ENCODE assay signal across 16 cellular contexts in genomic region chr16:86248325-86248905, GRCh38.
DNase-seq lines count a peak whose midpoint lies in the region; ATAC-seq and TF ChIP-seq lines count a peak whose summit lies in the region.
"Had no signal": no experiment of that assay in that cellular context is flagged by ENCODE, and none has a peak within 500 bp of the region (broad histone marks: within the 10 kb centered on the region; RNA-seq: fewer than 3 reads in every experiment).

No MANE protein-coding gene starts in this region.

- DNase-seq in activated CD4-positive, alpha-beta T cell treated with anti-CD3 and anti-CD28 coated beads, Interleukin-2, amount 10 ng/mL, durations not matched to agents 24 days and 14 days, result peak; percentile 36
- DNase-seq in activated CD4-positive, alpha-beta T cell treated with anti-CD3 and anti-CD28 coated beads for 36 hours, result no peak
- DNase-seq in globus pallidus (ENCODE audit: low spot score) (peak; percentile 3), mucosa of gallbladder (ENCODE audit: low spot score) (peak; percentile 3), lower lobe of right lung (no peak)
- DNase-seq in effector CD4-positive, alpha-beta T cell, result no peak
- DNase-seq: 8988T; AML-193; Caco-2; CD8-positive, alpha-beta memory T cell; DND-41; GF-D8; H7 had no signal

- no peak overlapping the region for H3K27ac ChIP-seq in lower lobe of right lung
- H3K27ac ChIP-seq: BLaER1 had no signal

- H3K27me3 ChIP-seq in lower lobe of right lung (ENCODE audit: low read depth), result peaks cover 5% of the 10 kb centered on the region
- H3K27me3 ChIP-seq: BLaER1 had no signal

- CTCF ChIA-PET in activated CD4-positive, alpha-beta T cell treated with anti-CD3 and anti-CD28 coated beads for 36 hours (lab: Charles Lee), result no interaction called here

- H3K27ac Mint-ChIP-seq in activated CD4-positive, alpha-beta T cell treated with anti-CD3 and anti-CD28 coated beads, Interleukin-2, amount 10 ng/mL, durations not matched to agents 24 days and 14 days, result no peak overlapping the region
- H3K27ac Mint-ChIP-seq in activated CD4-positive, alpha-beta T cell treated with anti-CD3 and anti-CD28 coated beads for 36 hours, result no peak overlapping the region
- H3K27ac Mint-ChIP-seq: CD8-positive, alpha-beta memory T cell; GM23338 had no signal

- no peaks in the 10 kb centered on the region for H3K36me3 ChIP-seq in lower lobe of right lung
- H3K36me3 ChIP-seq: BLaER1 had no signal

- no peaks in the 10 kb centered on the region for H3K9me3 Mint-ChIP-seq in activated CD4-positive, alpha-beta T cell treated with anti-CD3 and anti-CD28 coated beads, Interleukin-2, amount 10 ng/mL, durations not matched to agents 24 days and 14 days
- H3K9me3 Mint-ChIP-seq in activated CD4-positive, alpha-beta T cell treated with anti-CD3 and anti-CD28 coated beads for 36 hours (ENCODE audit: low read depth), result no peaks in the 10 kb centered on the region

- no peaks in the 10 kb centered on the region for H3K4me1 ChIP-seq in lower lobe of right lung
- H3K4me1 ChIP-seq: BLaER1, Caco-2 had no signal

- intact Hi-C loops in activated CD4-positive, alpha-beta T cell treated with anti-CD3 and anti-CD28 coated beads, Interleukin-2, amount 10 ng/mL, durations not matched to agents 24 days and 14 days (cut with micrococcal nuclease), result no loop called here
- intact Hi-C loops in activated CD4-positive, alpha-beta T cell treated with anti-CD3 and anti-CD28 coated beads for 36 hours (cut with DNase I, micrococcal nuclease), result no loop called here
- intact Hi-C loops in lower lobe of right lung (cut with DNase I), result no loop called here

- H3K36me3 Mint-ChIP-seq in activated CD4-positive, alpha-beta T cell treated with anti-CD3 and anti-CD28 coated beads, Interleukin-2, amount 10 ng/mL, durations not matched to agents 24 days and 14 days (ENCODE audit: low read depth), result no peaks in the 10 kb centered on the region
- H3K36me3 Mint-ChIP-seq in activated CD4-positive, alpha-beta T cell treated with anti-CD3 and anti-CD28 coated beads for 36 hours (ENCODE audit: low read depth), result no peaks in the 10 kb centered on the region
- H3K36me3 Mint-ChIP-seq: CD8-positive, alpha-beta memory T cell had no signal

- H3K4me1 Mint-ChIP-seq in activated CD4-positive, alpha-beta T cell treated with anti-CD3 and anti-CD28 coated beads, Interleukin-2, amount 10 ng/mL, durations not matched to agents 24 days and 14 days, result no peaks in the 10 kb centered on the region
- H3K4me1 Mint-ChIP-seq in activated CD4-positive, alpha-beta T cell treated with anti-CD3 and anti-CD28 coated beads for 36 hours, result no peaks in the 10 kb centered on the region
- H3K4me1 Mint-ChIP-seq: CD8-positive, alpha-beta memory T cell had no signal

- no peak for TF ChIP-seq CTCF in lower lobe of right lung (IDR thresholded peaks at IDR 0.05)

- H3K4me3 ChIP-seq in lower lobe of right lung, result no peak overlapping the region
- H3K4me3 ChIP-seq: BLaER1, GM23338 had no signal

- no peaks in the 10 kb centered on the region for H3K9me3 ChIP-seq in lower lobe of right lung
- H3K9me3 ChIP-seq: BLaER1, Caco-2 had no signal

- no peak overlapping the region for H3K4me3 Mint-ChIP-seq in activated CD4-positive, alpha-beta T cell treated with anti-CD3 and anti-CD28 coated beads, Interleukin-2, amount 10 ng/mL, durations not matched to agents 24 days and 14 days
- H3K4me3 Mint-ChIP-seq in activated CD4-positive, alpha-beta T cell treated with anti-CD3 and anti-CD28 coated beads for 36 hours, result no peak overlapping the region
- H3K4me3 Mint-ChIP-seq: CD8-positive, alpha-beta memory T cell; GM23338 had no signal

- H3K27me3 Mint-ChIP-seq in activated CD4-positive, alpha-beta T cell treated with anti-CD3 and anti-CD28 coated beads, Interleukin-2, amount 10 ng/mL, durations not matched to agents 24 days and 14 days, result no peaks in the 10 kb centered on the region
- H3K27me3 Mint-ChIP-seq in activated CD4-positive, alpha-beta T cell treated with anti-CD3 and anti-CD28 coated beads for 36 hours, result peaks cover 5% of the 10 kb centered on the region

- no peak for ATAC-seq in activated CD4-positive, alpha-beta T cell treated with anti-CD3 and anti-CD28 coated beads for 36 hours
- ATAC-seq in GM18909 (IDR thresholded peaks at IDR 0.05; ENCODE audit: poor library complexity, unreplicated experiment) (no peak), lower lobe of right lung (no peak)
- ATAC-seq: GM23338 had no signal

- POLR2A ChIA-PET in activated CD4-positive, alpha-beta T cell treated with anti-CD3 and anti-CD28 coated beads for 36 hours (lab: Charles Lee), result no interaction called here

Comparison
In these comparisons a context has a peak if more than half of its experiments do, and no peak if none do; other contexts are left out.
1. DNase-seq: peak in activated CD4-positive, alpha-beta T cell treated with anti-CD3 and anti-CD28 coated beads, Interleukin-2, amount 10 ng/mL, durations not matched to agents 24 days and 14 days (single experiment), globus pallidus (single experiment) and mucosa of gallbladder (single experiment); none in activated CD4-positive, alpha-beta T cell treated with anti-CD3 and anti-CD28 coated beads for 36 hours (single experiment), effector CD4-positive, alpha-beta T cell (single experiment) and lower lobe of right lung (single experiment).